ENCODE assay signal across 8 cellular contexts in genomic region chr17:57662644-57663308, GRCh38.
DNase-seq lines count a peak whose midpoint lies in the region; ATAC-seq and TF ChIP-seq lines count a peak whose summit lies in the region.

No MANE protein-coding gene starts in this region.

- H4K20me1 ChIP-seq in HCT116 (ENCODE audit: insufficient read depth), result no peaks in the 10 kb centered on the region

- H3K9me3 Mint-ChIP-seq in activated CD4-positive, alpha-beta T cell treated with anti-CD3 and anti-CD28 coated beads, Interleukin-2, amount 10 ng/mL, durations not matched to agents 7 days and 5 days, result no peaks in the 10 kb centered on the region

- H3K4me3 Mint-ChIP-seq in activated CD4-positive, alpha-beta T cell treated with anti-CD3 and anti-CD28 coated beads, Interleukin-2, amount 10 ng/mL, durations not matched to agents 7 days and 5 days, result no peak overlapping the region

- peaks cover 12 to 21% of the 10 kb centered on the region in 2 experiments for H3K4me1 ChIP-seq in HCT116 (ENCODE audit: control insufficient read depth in 1 of 2, insufficient read depth in 2 of 2, low read length in 2 of 2)

- peak; percentile 100 for ATAC-seq in HCT116
- no peak for ATAC-seq in HG03196 (IDR thresholded peaks at IDR 0.05; ENCODE audit: unreplicated experiment)

- CTCF ChIA-PET in HCT116 (lab: Charles Lee), result interaction anchor here (1.0 to 1.2 kb wide), 4 partner anchors 9 to 420 kb away, joined by 3 to 7 read pairs (median 4); no protein-coding TSS in a partner anchor
- CTCF ChIA-PET in activated CD4-positive, alpha-beta T cell treated with anti-CD3 and anti-CD28 coated beads, Interleukin-2, amount 10 ng/mL, durations not matched to agents 7 days and 5 days (lab: Charles Lee), result interaction anchor here (1.2 to 3.3 kb wide), 4 partner anchors 9 to 64 kb away, joined by 3 to 12 read pairs (median 4); no protein-coding TSS in a partner anchor

- H3K4me3 ChIP-seq in AG10803 (ENCODE audit: low read length) (peak overlapping the region; percentile 25), HCT116 (replicated peaks in 1 of 2; ENCODE audit: low read depth in 1 of 2, low read length in 2 of 2) (peak overlapping the region; percentile 3 to 42), epithelial cell of proximal tubule (ENCODE audit: low read depth, low read length) (peak overlapping the region; percentile 24)

- BruUV-seq in HCT116 (replicated peaks; lab: Mats Ljungman, UMichigan), result no TSS peak

- no peaks in the 10 kb centered on the region for H3K79me2 ChIP-seq in HCT116 (ENCODE audit: insufficient read depth, low read length)

- peak overlapping the region; percentile 21 for H3K9ac ChIP-seq in HCT116 (ENCODE audit: low read length)

- H3K4me2 ChIP-seq in HCT116 (ENCODE audit: low read length), result peak overlapping the region; percentile 71

- H3K9me3 ChIP-seq in HCT116 (ENCODE audit: control insufficient read depth in 1 of 2, insufficient read depth in 1 of 2, low read depth in 1 of 2, low read length in 2 of 2), result no peaks in the 10 kb centered on the region

- intact Hi-C loops in HCT116 (cut with micrococcal nuclease), result no loop called here

- no peaks in the 10 kb centered on the region for H3K27me3 Mint-ChIP-seq in activated CD4-positive, alpha-beta T cell treated with anti-CD3 and anti-CD28 coated beads, Interleukin-2, amount 10 ng/mL, durations not matched to agents 7 days and 5 days

- TF ChIP-seq RAD21 in HCT116 (IDR thresholded peaks at IDR 0.05; ENCODE audit: low read depth), result no peak

- RAD21 ChIA-PET in HCT116 (lab: Charles Lee; ENCODE audit: low non-redundant PET in 1 of 2, low total read pairs in 2 of 2, uncharacterized antibody in 2 of 2, unreplicated experiment in 2 of 2), result interaction anchor here in 1 of 2 experiments (1.0 kb wide), 1 partner anchor 418 kb away, joined by 3 read pairs; no protein-coding TSS in a partner anchor

- H3K27ac ChIP-seq in HCT116 (ENCODE audit: low read depth, low read length), result peak overlapping the region; percentile 50

- no peak for TF ChIP-seq POLR2A in HCT116 (IDR thresholded peaks at IDR 0.05; ENCODE audit: borderline replicate concordance, extremely low read depth, insufficient read depth, insufficient read length)

- POLR2A ChIA-PET in HCT116 (lab: Charles Lee), result no interaction called here
- POLR2A ChIA-PET in activated CD4-positive, alpha-beta T cell treated with anti-CD3 and anti-CD28 coated beads, Interleukin-2, amount 10 ng/mL, durations not matched to agents 7 days and 5 days (lab: Charles Lee), result no interaction called here

- TF ChIP-seq CTCF in AG10803 (conservative IDR thresholded peaks at IDR 0.05; ENCODE audit: low read length) (0 out of 2 replicates have a peak, but pooled peaks have one; percentile 15), HCT116 (IDR thresholded peaks at IDR 0.05 in 2 of 3, conservative IDR thresholded peaks at IDR 0.05 in 1 of 3; ENCODE audit: borderline replicate concordance in 1 of 3, insufficient read depth in 1 of 3, low read depth in 2 of 3, low read length in 2 of 3) (no peak; a peak in 1 of 6 replicates), epithelial cell of proximal tubule (conservative IDR thresholded peaks at IDR 0.05; ENCODE audit: low read depth, low read length) (no peak)

- H3K4me1 Mint-ChIP-seq in activated CD4-positive, alpha-beta T cell treated with anti-CD3 and anti-CD28 coated beads, Interleukin-2, amount 10 ng/mL, durations not matched to agents 7 days and 5 days, result peaks cover 2% of the 10 kb centered on the region

- no peaks in the 10 kb centered on the region for H3K36me3 ChIP-seq in HCT116 (ENCODE audit: control insufficient read depth in 1 of 2, insufficient read depth in 2 of 2, low read length in 2 of 2)

- H3K36me3 Mint-ChIP-seq in activated CD4-positive, alpha-beta T cell treated with anti-CD3 and anti-CD28 coated beads, Interleukin-2, amount 10 ng/mL, durations not matched to agents 7 days and 5 days (ENCODE audit: low read depth), result no peaks in the 10 kb centered on the region

- H3K27me3 ChIP-seq in HCT116 (ENCODE audit: insufficient read depth, low read length), result no peaks in the 10 kb centered on the region

- no peak overlapping the region for H2AFZ ChIP-seq in HCT116 (ENCODE audit: low read depth, low read length, poor library complexity, severe bottlenecking)

- H3K9me2 ChIP-seq in HCT116 (ENCODE audit: insufficient read depth), result no peaks in the 10 kb centered on the region

- no peak overlapping the region for H3K27ac Mint-ChIP-seq in activated CD4-positive, alpha-beta T cell treated with anti-CD3 and anti-CD28 coated beads, Interleukin-2, amount 10 ng/mL, durations not matched to agents 7 days and 5 days

- peak; percentile 99 for DNase-seq in AG10803 (ENCODE audit: low read depth)
- peak; percentile 89 for DNase-seq in HCT116 (ENCODE audit: low read depth, low spot score)
- DNase-seq in NCI-H226, result peak; percentile 99
- peak; percentile 16 for DNase-seq in activated CD4-positive, alpha-beta T cell treated with anti-CD3 and anti-CD28 coated beads, Interleukin-2, amount 10 ng/mL, durations not matched to agents 7 days and 5 days
- DNase-seq in epithelial cell of proximal tubule (ENCODE audit: low read depth), result peak; percentile 78
- DNase-seq in medulla oblongata (ENCODE audit: extremely low spot score), result peak; percentile 98
- peak; percentile 16 for DNase-seq in stimulated activated CD8-positive, alpha-beta memory T cell treated with anti-CD3 and anti-CD28 coated beads, Interleukin-4, amount 100 ng/mL, for 24 hours (ENCODE audit: low read depth)

TF ChIP-seq in HCT116, 20 proteins besides CTCF, POLR2A, EP300 and RAD21:
- TF ChIP-seq ZNF274 (IDR thresholded peaks at IDR 0.05; ENCODE audit: low read depth, low read length), result no peak
- TF ChIP-seq, protein P1, sequence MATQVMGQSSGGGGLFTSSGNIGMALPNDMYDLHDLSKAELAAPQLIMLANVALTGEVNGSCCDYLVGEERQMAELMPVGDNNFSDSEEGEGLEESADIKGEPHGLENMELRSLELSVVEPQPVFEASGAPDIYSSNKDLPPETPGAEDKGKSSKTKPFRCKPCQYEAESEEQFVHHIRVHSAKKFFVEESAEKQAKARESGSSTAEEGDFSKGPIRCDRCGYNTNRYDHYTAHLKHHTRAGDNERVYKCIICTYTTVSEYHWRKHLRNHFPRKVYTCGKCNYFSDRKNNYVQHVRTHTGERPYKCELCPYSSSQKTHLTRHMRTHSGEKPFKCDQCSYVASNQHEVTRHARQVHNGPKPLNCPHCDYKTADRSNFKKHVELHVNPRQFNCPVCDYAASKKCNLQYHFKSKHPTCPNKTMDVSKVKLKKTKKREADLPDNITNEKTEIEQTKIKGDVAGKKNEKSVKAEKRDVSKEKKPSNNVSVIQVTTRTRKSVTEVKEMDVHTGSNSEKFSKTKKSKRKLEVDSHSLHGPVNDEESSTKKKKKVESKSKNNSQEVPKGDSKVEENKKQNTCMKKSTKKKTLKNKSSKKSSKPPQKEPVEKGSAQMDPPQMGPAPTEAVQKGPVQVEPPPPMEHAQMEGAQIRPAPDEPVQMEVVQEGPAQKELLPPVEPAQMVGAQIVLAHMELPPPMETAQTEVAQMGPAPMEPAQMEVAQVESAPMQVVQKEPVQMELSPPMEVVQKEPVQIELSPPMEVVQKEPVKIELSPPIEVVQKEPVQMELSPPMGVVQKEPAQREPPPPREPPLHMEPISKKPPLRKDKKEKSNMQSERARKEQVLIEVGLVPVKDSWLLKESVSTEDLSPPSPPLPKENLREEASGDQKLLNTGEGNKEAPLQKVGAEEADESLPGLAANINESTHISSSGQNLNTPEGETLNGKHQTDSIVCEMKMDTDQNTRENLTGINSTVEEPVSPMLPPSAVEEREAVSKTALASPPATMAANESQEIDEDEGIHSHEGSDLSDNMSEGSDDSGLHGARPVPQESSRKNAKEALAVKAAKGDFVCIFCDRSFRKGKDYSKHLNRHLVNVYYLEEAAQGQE (IDR thresholded peaks at IDR 0.05; ENCODE audit: low read depth), result no peak
- peak; percentile 91 for TF ChIP-seq SP1 (IDR thresholded peaks at IDR 0.05; ENCODE audit: low read depth)
- TF ChIP-seq ATF3 (IDR thresholded peaks at IDR 0.05), result no peak
- TF ChIP-seq FOSL1 (IDR thresholded peaks at IDR 0.05; ENCODE audit: low read depth), result peak; percentile 30; the same call in 1 of the 2 replicates
- no peak for TF ChIP-seq TCF7L2 (IDR thresholded peaks at IDR 0.05; ENCODE audit: borderline replicate concordance, extremely low read depth, insufficient read depth, insufficient read length)

Comparison
In these comparisons a context has a peak if more than half of its experiments do, and no peak if none do; other contexts are left out.
1. DNase-seq: peak in every context shown above with its lines; median percentile 99 in AG10803; 99 in NCI-H226; 98 in medulla oblongata; 89 in HCT116; 78 in epithelial cell of proximal tubule; 16 in activated CD4-positive, alpha-beta T cell treated with anti-CD3 and anti-CD28 coated beads, Interleukin-2, amount 10 ng/mL, durations not matched to agents 7 days and 5 days; 16 in stimulated activated CD8-positive, alpha-beta memory T cell treated with anti-CD3 and anti-CD28 coated beads, Interleukin-4, amount 100 ng/mL, for 24 hours.